In the genomic region with DNA sequence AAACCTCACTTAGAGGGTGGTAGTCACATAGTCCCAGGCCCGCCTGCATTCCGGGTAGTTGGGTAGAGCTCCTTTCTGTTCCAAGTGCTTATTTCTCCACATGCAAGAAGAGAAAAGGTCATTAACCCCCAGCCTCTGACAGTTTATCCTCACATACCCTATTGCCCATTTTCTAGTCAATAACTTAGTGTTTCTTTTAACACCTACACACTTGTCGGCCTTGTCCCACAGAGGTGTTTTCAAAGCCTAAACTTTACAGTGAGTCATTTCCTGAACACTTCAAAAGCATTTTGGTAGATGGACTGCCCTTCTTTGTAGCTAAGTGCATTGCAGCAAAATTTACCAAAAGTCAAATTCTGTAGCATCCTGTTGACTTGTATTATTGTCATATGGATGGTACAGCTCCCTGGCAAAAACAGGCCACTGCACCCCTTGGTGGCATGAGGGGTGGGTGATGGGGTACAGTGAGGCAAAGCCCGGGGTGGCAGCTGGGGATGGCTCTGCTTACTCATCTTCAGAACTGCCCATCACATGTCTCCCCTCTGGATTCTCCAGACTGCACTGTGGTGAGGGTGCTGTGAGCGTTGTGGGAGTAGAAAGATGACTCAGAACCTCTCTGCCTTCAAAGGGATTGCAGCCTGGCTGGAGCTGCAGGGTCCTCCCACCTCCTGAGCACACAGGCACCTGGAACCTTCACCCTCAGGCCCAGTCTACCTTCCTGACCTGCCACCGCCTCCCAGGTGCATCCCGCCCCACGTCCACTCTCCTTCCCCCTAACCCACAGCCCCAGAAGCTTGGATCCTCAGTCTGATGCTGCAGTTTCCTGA, we compare ENCODE assay signal across 10 cellular contexts. TPM values are rescaled to one million over a fixed set of nuclear protein-coding genes. Genes with fewer than 3 reads are reported as not detected.
A peak's percentile ranks its signal among the peaks of the same experiment; 100 is the strongest.
DNase-seq lines count a peak whose midpoint lies in the region; ATAC-seq and TF ChIP-seq lines count a peak whose summit lies in the region.
"Had no signal": no experiment of that assay in that cellular context is flagged by ENCODE, and none has a peak within 500 bp of the region (broad histone marks: within the 10 kb centered on the region; RNA-seq: fewer than 3 reads in every experiment).

No MANE protein-coding gene starts in this region.

- H3K27me3 ChIP-seq in lung (ENCODE audit: control insufficient read depth, insufficient read depth), result no peaks in the 10 kb centered on the region

- H3K4me3 ChIP-seq in lung, result no peak overlapping the region

- 71 to 87% methylated on average over 8 of the region's 8 CpGs for WGBS in lung, 2 donors

- no peaks in the 10 kb centered on the region for H3K36me3 ChIP-seq in lung (ENCODE audit: control insufficient read depth in 2 of 2, insufficient read depth in 2 of 2, low read length in 2 of 2)

- TF ChIP-seq CTCF in lung (IDR thresholded peaks at IDR 0.05; ENCODE audit: control extremely low read depth, extremely low read depth), result no peak

- peak; percentile 61 for ATAC-seq in GM18868 (IDR thresholded peaks at IDR 0.05; ENCODE audit: unreplicated experiment)
- peak; percentile 31 for ATAC-seq in lung (ENCODE audit: insufficient read depth, low FRiP score)

- no peaks in the 10 kb centered on the region for H3K9me3 ChIP-seq in lung (ENCODE audit: control insufficient read depth in 2 of 2, insufficient read depth in 1 of 2, low read length in 1 of 2)

- H3K4me1 ChIP-seq in lung (ENCODE audit: control insufficient read depth in 2 of 2, insufficient read depth in 2 of 2, low read length in 2 of 2), result peaks cover 0 to 5% of the 10 kb centered on the region in 2 donors

- peak; percentile 25 for DNase-seq in NCI-H460 (ENCODE audit: extremely low read depth, low read depth)
- DNase-seq in activated gamma-delta T cell treated with Interleukin-2 at 50 U/mL for 16 hours, result peak; percentile 65
- DNase-seq in lung (ENCODE audit: low spot score), result no peak
- peak; percentile 60 for DNase-seq in stimulated activated naive CD4-positive, alpha-beta T cell treated with Interleukin-2 at 50 U/mL for 16 hours (lab: John Stamatoyannopoulos, UW)
- no peak for DNase-seq in NCI-H1105 (lab: John Stamatoyannopoulos, UW)
- DNase-seq in HUDEP-2 (lab: John Stamatoyannopoulos, UW; ENCODE audit: unreplicated experiment in 76 of 76), result no peak
- DNase-seq in NCI-H82 (lab: John Stamatoyannopoulos, UW), result no peak
- DNase-seq: naive B cell had no signal

- H3K27ac ChIP-seq in lung (ENCODE audit: low read depth in 1 of 2, low read length in 1 of 2), result no peak overlapping the region

RNA-seq across cellular contexts. Expression of a gene that starts 45.8 kb away (rescaled TPM):
- not detected in 2 replicates for total RNA-seq in NCI-H460 (2014; rRNA removed; shearing (Covaris generic))
- not detected in 2 replicates for polyA plus RNA-seq in NCI-H460 (2014; cell fraction: nucleus; rRNA removed)
- not detected for total RNA-seq in lung
- polyA plus RNA-seq in lung, result not detected
- polyA plus RNA-seq: IgD-negative memory B cell had no signal

Comparison
In these comparisons a context has a peak if more than half of its experiments do, and no peak if none do; other contexts are left out.
1. DNase-seq: peak in NCI-H460 (single experiment), activated gamma-delta T cell treated with Interleukin-2 at 50 U/mL for 16 hours (single experiment) and stimulated activated naive CD4-positive, alpha-beta T cell treated with Interleukin-2 at 50 U/mL for 16 hours (single experiment); none in lung (single experiment), NCI-H1105 (single experiment), HUDEP-2 (0 of 76) and NCI-H82 (single experiment).